Comparison of ENCODE assay signal across 8 cellular contexts in genomic region chr21:36141513-36141925, GRCh38. TPM values are rescaled to one million over a fixed set of nuclear protein-coding genes. Genes with fewer than 3 reads are reported as not detected.
DNase-seq lines count a peak whose midpoint lies in the region; ATAC-seq and TF ChIP-seq lines count a peak whose summit lies in the region.

No MANE protein-coding gene starts in this region.

- no peak overlapping the region for H3K27ac ChIP-seq in SU-DHL-6 (ENCODE audit: low read depth, low read length)

- CTCF ChIA-PET in GM10248 (lab: Yijun Ruan, JAX): interaction anchor here (0.7 to 6.2 kb wide), 23 partner anchors 11 to 364 kb away, joined by 3 to 61 read pairs (median 4); partner anchors contain the start of gene MORC3

- H3K36me3 ChIP-seq in SU-DHL-6 (ENCODE audit: low read length): no peaks in the 10 kb centered on the region

- no peaks in the 10 kb centered on the region for H3K9me3 ChIP-seq in SU-DHL-6 (ENCODE audit: insufficient read depth, low read length)

- no peaks in the 10 kb centered on the region for H3K9me2 ChIP-seq in SU-DHL-6 (replicated peaks; ENCODE audit: insufficient read depth, low read length)

- DNase-seq in GM10248 (ENCODE audit: extremely low spot score): peak; percentile 74
- DNase-seq in NCI-H146 (lab: John Stamatoyannopoulos, UW): peak; percentile 96
- DNase-seq in activated naive CD8-positive, alpha-beta T cell treated with anti-CD3 and anti-CD28 coated beads for 36 hours: peak; percentile 81
- peak; percentile 53 for DNase-seq in Right ventricle myocardium superior
- DNase-seq in posterior vena cava (ENCODE audit: low spot score): peak; percentile 56
- DNase-seq in GM19238 (ENCODE audit: insufficient read length, low spot score): no peak

- H3K79me2 ChIP-seq in SU-DHL-6 (ENCODE audit: insufficient read depth, low read length): no peaks in the 10 kb centered on the region

- intact Hi-C loops in Right ventricle myocardium superior (cut with DNase I) (loop anchor here (10.0 kb wide), 1 partner anchor 183 kb away; the partner anchor contains the start of gene MORC3), posterior vena cava (cut with DNase I) (loop anchor here in 1 of 2 donors (5.0 kb wide), 1 partner anchor 191 kb away; no protein-coding TSS in a partner anchor)

- H3K36me3 Mint-ChIP-seq in activated naive CD8-positive, alpha-beta T cell treated with anti-CD3 and anti-CD28 coated beads for 36 hours: no peaks in the 10 kb centered on the region

- no peak overlapping the region for H3K4me3 ChIP-seq in SU-DHL-6 (ENCODE audit: insufficient read depth, low read length, poor library complexity, severe bottlenecking)

- H3K27me3 ChIP-seq in SU-DHL-6 (ENCODE audit: low read length): no peaks in the 10 kb centered on the region

- H3K9ac ChIP-seq in SU-DHL-6 (ENCODE audit: low read length): no peak overlapping the region

- no peak overlapping the region for H3K27ac Mint-ChIP-seq in activated naive CD8-positive, alpha-beta T cell treated with anti-CD3 and anti-CD28 coated beads for 36 hours

- no peak overlapping the region for H2AFZ ChIP-seq in SU-DHL-6 (ENCODE audit: low read depth, low read length, severe bottlenecking)

- no peaks in the 10 kb centered on the region for H4K20me1 ChIP-seq in SU-DHL-6 (ENCODE audit: low read depth, low read length)

- TF ChIP-seq CTCF in GM10248 (IDR thresholded peaks at IDR 0.05; ENCODE audit: control extremely low read depth, extremely low read depth, low read depth, missing control alignments) (peak; percentile 87), SU-DHL-6 (IDR thresholded peaks at IDR 0.05; ENCODE audit: insufficient read depth, low read length, poor library complexity, severe bottlenecking) (peak; percentile 64)

- POLR2A ChIA-PET in GM10248 (lab: Yijun Ruan, JAX): no interaction called here

- ATAC-seq in HG02759 (IDR thresholded peaks at IDR 0.05; ENCODE audit: unreplicated experiment) (peak; percentile 91), Right ventricle myocardium superior (ENCODE audit: poor library complexity) (peak; percentile 88)

- H3F3A ChIP-seq in SU-DHL-6 (ENCODE audit: insufficient read depth): no peaks in the 10 kb centered on the region

- H3K4me2 ChIP-seq in SU-DHL-6 (ENCODE audit: low read depth, low read length, poor library complexity, severe bottlenecking): no peak overlapping the region

- H3K4me1 Mint-ChIP-seq in activated naive CD8-positive, alpha-beta T cell treated with anti-CD3 and anti-CD28 coated beads for 36 hours: peaks cover 14% of the 10 kb centered on the region

- H3K9me3 Mint-ChIP-seq in activated naive CD8-positive, alpha-beta T cell treated with anti-CD3 and anti-CD28 coated beads for 36 hours: no peaks in the 10 kb centered on the region

- H3K4me3 Mint-ChIP-seq in activated naive CD8-positive, alpha-beta T cell treated with anti-CD3 and anti-CD28 coated beads for 36 hours: no peak overlapping the region

- no peaks in the 10 kb centered on the region for H3K27me3 Mint-ChIP-seq in activated naive CD8-positive, alpha-beta T cell treated with anti-CD3 and anti-CD28 coated beads for 36 hours

RNA-seq across cellular contexts. Expression of gene CBR3, which starts 6.6 kb away (rescaled TPM):
- 1 to 10 TPM; 9.5 to 9.7 TPM for total RNA-seq in activated naive CD8-positive, alpha-beta T cell treated with anti-CD3 and anti-CD28 coated beads for 36 hours
- total RNA-seq in Right ventricle myocardium superior: 2.1 TPM
- total RNA-seq in posterior vena cava: 10 to 100 TPM; 12.2 to 12.5 TPM

RNA-seq across cellular contexts. Expression of gene DOP1B, which starts 15.1 kb away (rescaled TPM):
- total RNA-seq in activated naive CD8-positive, alpha-beta T cell treated with anti-CD3 and anti-CD28 coated beads for 36 hours: 10 to 100 TPM in 1 of 2 experiments, 1 to 10 TPM in 1; 9.9 to 10.9 TPM
- total RNA-seq in Right ventricle myocardium superior (14.1 TPM), posterior vena cava (10 to 100 TPM; 12.4 to 17.2 TPM)
